23 cellular contexts compared by ENCODE assay signal in the genomic region with DNA sequence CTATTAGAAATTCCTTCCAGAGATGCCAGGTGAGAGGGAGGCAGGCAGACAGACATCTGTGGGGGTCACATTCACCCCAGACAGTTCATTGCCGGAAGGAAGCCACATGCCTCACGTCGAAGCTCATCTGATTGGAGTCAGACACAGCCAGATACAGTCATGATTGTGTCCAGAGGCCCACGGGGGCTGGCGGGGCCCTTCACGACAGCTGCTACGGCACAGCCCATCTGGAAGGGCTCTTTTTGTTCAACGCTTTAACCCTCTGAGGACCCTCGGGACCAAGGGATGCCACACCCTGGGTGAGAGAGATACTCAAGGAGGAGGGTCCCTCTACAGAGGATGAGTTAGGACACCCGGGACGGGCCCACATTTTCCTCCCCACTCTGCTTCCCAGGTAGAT. TPM values are rescaled to one million over a fixed set of nuclear protein-coding genes. Genes with fewer than 3 reads are reported as not detected.
DNase-seq lines count a peak whose midpoint lies in the region; ATAC-seq and TF ChIP-seq lines count a peak whose summit lies in the region.
"Had no signal": no experiment of that assay in that cellular context is flagged by ENCODE, and none has a peak within 500 bp of the region (broad histone marks: within the 10 kb centered on the region; RNA-seq: fewer than 3 reads in every experiment).

No MANE protein-coding gene starts in this region.

- no peak overlapping the region for H3K9ac ChIP-seq in endodermal cell (ENCODE audit: extremely low read depth, low read length, poor library complexity, severe bottlenecking)

- TF ChIP-seq CTCF in left ventricle myocardium inferior (IDR thresholded peaks at IDR 0.05; ENCODE audit: borderline replicate concordance) (no peak), RWPE2 (IDR thresholded peaks at IDR 0.05; ENCODE audit: poor library complexity, severe bottlenecking) (no peak), endodermal cell (conservative IDR thresholded peaks at IDR 0.05) (no peak), thyroid gland (IDR thresholded peaks at IDR 0.05) (no peak)

- H3K27ac ChIP-seq in left ventricle myocardium inferior (replicated peaks) (peak overlapping the region; percentile 91), RWPE2 (ENCODE audit: poor library complexity, severe bottlenecking) (peak overlapping the region; percentile 82), endodermal cell (ENCODE audit: low read depth, low read length) (no peak overlapping the region), thyroid gland (peak overlapping the region; percentile 58 to 81 (median 70))
- H3K27ac ChIP-seq: colonic mucosa had no signal

- ATAC-seq in RWPE2 (ENCODE audit: low read depth) = no peak
- no peak for ATAC-seq in GM18861 (IDR thresholded peaks at IDR 0.05; ENCODE audit: unreplicated experiment)
- no peak for ATAC-seq in HG03571 (IDR thresholded peaks at IDR 0.05; ENCODE audit: unreplicated experiment)
- ATAC-seq: activated T-helper 17 cell treated with anti-CD3 and anti-CD28 coated beads, Interleukin-2, amount 50 U/mL, for 72 hours; T-helper 17 cell had no signal

- H3K27me3 ChIP-seq in left ventricle myocardium inferior (ENCODE audit: low read depth) (no peaks in the 10 kb centered on the region), RWPE2 (ENCODE audit: insufficient read depth, poor library complexity, severe bottlenecking) (no peaks in the 10 kb centered on the region), endodermal cell (ENCODE audit: control insufficient read depth, insufficient read depth, low read length, poor library complexity, severe bottlenecking) (peaks cover 12% of the 10 kb centered on the region), thyroid gland (no peaks in the 10 kb centered on the region)

- H3K4me1 Mint-ChIP-seq in endodermal cell = peaks cover 3% of the 10 kb centered on the region
- H3K4me1 Mint-ChIP-seq: activated naive CD8-positive, alpha-beta T cell treated with anti-CD3 and anti-CD28 coated beads, Interleukin-2, amount 10 ng/mL, durations not matched to agents 7 days and 5 days; activated T-helper 17 cell treated with anti-CD3 and anti-CD28 coated beads, Interleukin-2, amount 50 U/mL, for 72 hours; T-helper 17 cell had no signal

- no peaks in the 10 kb centered on the region for H3K36me3 ChIP-seq in left ventricle myocardium inferior
- H3K36me3 ChIP-seq in RWPE2 (ENCODE audit: low read depth) = no peaks in the 10 kb centered on the region
- no peaks in the 10 kb centered on the region for H3K36me3 ChIP-seq in endodermal cell (ENCODE audit: control insufficient read depth, insufficient read depth, low read length)
- no peaks in the 10 kb centered on the region for H3K36me3 ChIP-seq in thyroid gland
- H3K36me3 ChIP-seq: colonic mucosa had no signal

- H3K4me3 Mint-ChIP-seq in endodermal cell = no peak overlapping the region
- H3K4me3 Mint-ChIP-seq: activated naive CD8-positive, alpha-beta T cell treated with anti-CD3 and anti-CD28 coated beads, Interleukin-2, amount 10 ng/mL, durations not matched to agents 7 days and 5 days; activated T-helper 17 cell treated with anti-CD3 and anti-CD28 coated beads, Interleukin-2, amount 50 U/mL, for 72 hours; T-helper 17 cell had no signal

- DNase-seq in left ventricle myocardium inferior (no peak), cardiac septum (ENCODE audit: low spot score) (no peak), RWPE2 (ENCODE audit: low spot score) (no peak), endodermal cell (peak; percentile 30), thyroid gland (no peak), SIG-M5 treated with dmso at 0.1 percent for 504 hours (lab: John Stamatoyannopoulos, UW; ENCODE audit: unreplicated experiment) (no peak)
- DNase-seq: ACHN; activated CD4-positive, alpha-beta T cell treated with anti-CD3 and anti-CD28 coated beads for 48 hours; activated naive CD8-positive, alpha-beta T cell treated with anti-CD3 and anti-CD28 coated beads, Interleukin-2, amount 10 ng/mL, durations not matched to agents 7 days and 5 days; IMR-90; midbrain; NCI-H1417 treated with DMSO at 0.1 percent for 48 hours; NCI-H748 treated with DMSO at 0.1 percent for 48 hours; SHP77 treated with DMSO at 0.1 percent for 48 hours; T-helper 17 cell had no signal

- H3K27ac Mint-ChIP-seq in endodermal cell = no peak overlapping the region
- H3K27ac Mint-ChIP-seq: activated naive CD8-positive, alpha-beta T cell treated with anti-CD3 and anti-CD28 coated beads, Interleukin-2, amount 10 ng/mL, durations not matched to agents 7 days and 5 days; activated T-helper 17 cell treated with anti-CD3 and anti-CD28 coated beads, Interleukin-2, amount 50 U/mL, for 72 hours; progenitor cell of endocrine pancreas; T-helper 17 cell had no signal

- TF ChIP-seq POLR2A in thyroid gland (IDR thresholded peaks at IDR 0.05) = no peak

- H3K9me3 ChIP-seq in left ventricle myocardium inferior (replicated peaks) (no peaks in the 10 kb centered on the region), RWPE2 (ENCODE audit: severe bottlenecking) (no peaks in the 10 kb centered on the region), endodermal cell (ENCODE audit: control insufficient read depth, low read length) (no peaks in the 10 kb centered on the region), thyroid gland (no peaks in the 10 kb centered on the region)
- H3K9me3 ChIP-seq: colonic mucosa had no signal

- peaks cover 76% of the 10 kb centered on the region for H3K4me1 ChIP-seq in left ventricle myocardium inferior
- peaks cover 49% of the 10 kb centered on the region for H3K4me1 ChIP-seq in RWPE2 (ENCODE audit: insufficient read depth, poor library complexity, severe bottlenecking)
- H3K4me1 ChIP-seq in endodermal cell (ENCODE audit: control insufficient read depth, insufficient read depth, low read length) = no peaks in the 10 kb centered on the region
- peaks cover 28 to 49% of the 10 kb centered on the region in 2 donors for H3K4me1 ChIP-seq in thyroid gland

- 75 to 82% methylated on average over 7 to 11 of the region's 11 CpGs for WGBS in endodermal cell (ENCODE audit: insufficient coverage in 1 of 2, insufficient read length in 1 of 2), 2 experiments
- WGBS in thyroid gland, 2 donors = 49 to 75% methylated on average over 8 of the region's 11 CpGs

- intact Hi-C loops in left ventricle myocardium inferior (cut with micrococcal nuclease) (no loop called here), cardiac septum (cut with DNase I) (no loop called here), thyroid gland (cut with DNase I) (no loop called here)

- no peak overlapping the region for H3K4me3 ChIP-seq in left ventricle myocardium inferior
- no peak overlapping the region for H3K4me3 ChIP-seq in RWPE2 (ENCODE audit: severe bottlenecking)
- no peak overlapping the region for H3K4me3 ChIP-seq in endodermal cell (ENCODE audit: low read length)
- H3K4me3 ChIP-seq in thyroid gland (replicated peaks in 1 of 3) = no peak overlapping the region
- H3K4me3 ChIP-seq: colonic mucosa had no signal

- H3K36me3 Mint-ChIP-seq in endodermal cell (ENCODE audit: low read depth) = peaks cover 4% of the 10 kb centered on the region
- H3K36me3 Mint-ChIP-seq: activated naive CD8-positive, alpha-beta T cell treated with anti-CD3 and anti-CD28 coated beads, Interleukin-2, amount 10 ng/mL, durations not matched to agents 7 days and 5 days had no signal

- H3K27me3 Mint-ChIP-seq in endodermal cell (ENCODE audit: insufficient read depth) = peaks cover 43% of the 10 kb centered on the region

- H3K9me3 Mint-ChIP-seq in endodermal cell = no peaks in the 10 kb centered on the region
- H3K9me3 Mint-ChIP-seq: activated T-helper 17 cell treated with anti-CD3 and anti-CD28 coated beads, Interleukin-2, amount 50 U/mL, for 72 hours had no signal

RNA-seq across cellular contexts. Expression of a gene that starts 31.9 kb away (rescaled TPM):
- 0.49 TPM for total RNA-seq in left ventricle myocardium inferior
- 0.30 TPM for total RNA-seq in cardiac septum
- total RNA-seq in endodermal cell = 1 to 10 TPM; 1.1 to 1.9 TPM
- polyA plus RNA-seq in endodermal cell (2013, experiment 1 of 2) = 2.5 TPM
- 0.70 TPM for polyA plus RNA-seq in endodermal cell (2013, experiment 2 of 2)
- not detected for total RNA-seq in thyroid gland
- total RNA-seq: activated naive CD8-positive, alpha-beta T cell treated with anti-CD3 and anti-CD28 coated beads, Interleukin-2, amount 10 ng/mL, durations not matched to agents 7 days and 5 days; activated T-helper 17 cell treated with anti-CD3 and anti-CD28 coated beads, Interleukin-2, amount 50 U/mL, for 72 hours; colonic mucosa; fibroblast of lung; H4; IMR-90; T-helper 17 cell had no signal
- polyA plus RNA-seq: fibroblast of lung, IMR-90, neural cell had no signal
